ENCODE assay signal across 9 cellular contexts in genomic region chr13:28140433-28141125, GRCh38. TPM values are rescaled to one million over a fixed set of nuclear protein-coding genes. Genes with fewer than 3 reads are reported as not detected.
DNase-seq lines count a peak whose midpoint lies in the region; ATAC-seq, FAIRE-seq and TF ChIP-seq lines count a peak whose summit lies in the region.
"Had no signal": no experiment of that assay in that cellular context is flagged by ENCODE, and none has a peak within 500 bp of the region (broad histone marks: within the 10 kb centered on the region; RNA-seq: fewer than 3 reads in every experiment).

No MANE protein-coding gene starts in this region.

- no peak for TF ChIP-seq EP300 in esophagus muscularis mucosa (IDR thresholded peaks at IDR 0.05)

- DNase-seq in GM12864 (ENCODE audit: low read depth) (no peak), RCC 7860 (ENCODE audit: low spot score) (peak; percentile 42), esophagus muscularis mucosa (ENCODE audit: extremely low spot score) (no peak), retinal pigment epithelial cell (ENCODE audit: low read depth) (no peak), HPDE6-E6E7 (ENCODE audit: extremely low spot score) (no peak), NCI-H510A (lab: John Stamatoyannopoulos, UW) (no peak), hypothalamus (lab: John Stamatoyannopoulos, UW) (no peak)

- peaks cover 23 to 53% (median 43%) of the 10 kb centered on the region in 4 donors for H3K4me1 ChIP-seq in esophagus muscularis mucosa

- peak overlapping the region in 3 of 4 donors; percentile 96 to 98 (median 98) for H3K27ac ChIP-seq in esophagus muscularis mucosa (replicated peaks in 1 of 4)

- no peak for ATAC-seq in HG03108 (IDR thresholded peaks at IDR 0.05; ENCODE audit: unreplicated experiment)

- H3K27me3 ChIP-seq in esophagus muscularis mucosa = no peaks in the 10 kb centered on the region

- H3K4me3 ChIP-seq in GM12864 (ENCODE audit: low read depth, low read length) = peak overlapping the region; percentile 80; the same call in 1 of the 2 replicates
- H3K4me3 ChIP-seq in esophagus muscularis mucosa = peak overlapping the region; percentile 77 to 100 (median 90)
- H3K4me3 ChIP-seq in retinal pigment epithelial cell (ENCODE audit: low read length) = peak overlapping the region; percentile 93

- 77% methylated on average over 10 of the region's 10 CpGs for WGBS in esophagus muscularis mucosa

- TF ChIP-seq POLR2A in esophagus muscularis mucosa (IDR thresholded peaks at IDR 0.05; ENCODE audit: low read depth) = no peak

- H3K36me3 ChIP-seq in esophagus muscularis mucosa = no peaks in the 10 kb centered on the region

- TF ChIP-seq CTCF in GM12864 (IDR thresholded peaks at IDR 0.05; ENCODE audit: low read depth, low read length, missing control alignments) = no peak
- TF ChIP-seq CTCF in esophagus muscularis mucosa (IDR thresholded peaks at IDR 0.05) = no peak
- no peak for TF ChIP-seq CTCF in retinal pigment epithelial cell (conservative IDR thresholded peaks at IDR 0.05; ENCODE audit: low read depth, low read length)

- intact Hi-C loops in esophagus muscularis mucosa (cut with DNase I) = no loop called here

- H3K9me3 ChIP-seq in esophagus muscularis mucosa = no peaks in the 10 kb centered on the region

- peak; percentile 50 for FAIRE-seq in RCC 7860 (lab: Jason Lieb, UNC)

RNA-seq across cellular contexts. Expression of gene PAN3, which starts 2.2 kb away (rescaled TPM):
- 10 to 100 TPM; 26.2 to 30.4 (median 27.1) TPM for total RNA-seq in esophagus muscularis mucosa

RNA-seq across cellular contexts. Expression of gene FLT3, which starts 40.2 kb away (rescaled TPM):
- 1 to 10 TPM in 1 of 4 donors, under 1 TPM in 3; 0.06 to 1.8 (median 0.53) TPM for total RNA-seq in esophagus muscularis mucosa
- total RNA-seq: T-helper 2 cell treated with Interferon-gamma antibody and Interleukin-4, amounts not matched to agents 100 ng/mL and 5 ng/mL, for 36 hours had no signal
